In genomic region chr2:42084231-42084671, GRCh38 we compare ENCODE assay signal across 17 cellular contexts. TPM values are rescaled to one million over a fixed set of nuclear protein-coding genes. Genes with fewer than 3 reads are reported as not detected.
A peak's percentile ranks its signal among the peaks of the same experiment; 100 is the strongest.
DNase-seq lines count a peak whose midpoint lies in the region; ATAC-seq and TF ChIP-seq lines count a peak whose summit lies in the region.
"Had no signal": no experiment of that assay in that cellular context is flagged by ENCODE, and none has a peak within 500 bp of the region (broad histone marks: within the 10 kb centered on the region; RNA-seq: fewer than 3 reads in every experiment).

No MANE protein-coding gene starts in this region.

- POLR2A ChIA-PET in activated CD4-positive, alpha-beta T cell treated with anti-CD3 and anti-CD28 coated beads, Interleukin-2, amount 10 ng/mL, durations not matched to agents 7 days and 5 days (lab: Charles Lee) = no interaction called here

- H3K27ac ChIP-seq in body of pancreas (no peak overlapping the region), transverse colon (peak overlapping the region; percentile 25 to 53 (median 51))
- H3K27ac ChIP-seq: neutrophil, SK-N-MC, suprapubic skin had no signal

- no peak overlapping the region for H3K4me3 Mint-ChIP-seq in activated CD4-positive, alpha-beta T cell treated with anti-CD3 and anti-CD28 coated beads, Interleukin-2, amount 10 ng/mL, durations not matched to agents 7 days and 5 days
- H3K4me3 Mint-ChIP-seq: effector memory CD8-positive, alpha-beta T cell; immature natural killer cell had no signal

- H3K4me1 ChIP-seq in body of pancreas (peaks cover 11% of the 10 kb centered on the region), transverse colon (peaks cover 6 to 39% (median 17%) of the 10 kb centered on the region in 4 donors)

- ATAC-seq in body of pancreas = peak; percentile 33
- ATAC-seq: effector memory CD8-positive, alpha-beta T cell had no signal

- DNase-seq in HuH-7.5 (ENCODE audit: low spot score) (peak; percentile 47), body of pancreas (no peak), kidney glomerular epithelial cell (lab: John Stamatoyannopoulos, UW) (peak; percentile 4), transverse colon (no peak), NCI-H2227 (lab: John Stamatoyannopoulos, UW; ENCODE audit: unreplicated experiment) (no peak), KBM-7 (no peak), T-helper 1 cell (no peak)
- DNase-seq in activated CD4-positive, alpha-beta T cell treated with anti-CD3 and anti-CD28 coated beads, Interleukin-2, amount 10 ng/mL, durations not matched to agents 7 days and 5 days = no peak
- DNase-seq: activated CD4-positive, alpha-beta T cell treated with anti-CD3 and anti-CD28 coated beads, Interleukin-2, amount 50 U/mL, for 4 hours; activated naive CD4-positive, alpha-beta T cell treated with anti-CD3 and anti-CD28 coated beads, Interleukin-2, amount 50 U/mL, for 16 hours; effector memory CD8-positive, alpha-beta T cell; immature natural killer cell; NCI-H2171; stimulated activated CD4-positive, alpha-beta T cell treated with anti-CD3 and anti-CD28 coated beads, Interleukin-4, amount 100 ng/mL, for 4 hours had no signal

- 38% methylated on average over 5 to 6 of the region's 6 CpGs for WGBS in body of pancreas, 2 donors
- WGBS in transverse colon (ENCODE audit: low coverage in 1 of 2), 2 donors = 47% methylated on average over 6 of the region's 6 CpGs; no CpG with 5 or more reads in 1 of the 2 donors

- no peaks in the 10 kb centered on the region for H3K9me3 Mint-ChIP-seq in activated CD4-positive, alpha-beta T cell treated with anti-CD3 and anti-CD28 coated beads, Interleukin-2, amount 10 ng/mL, durations not matched to agents 7 days and 5 days
- H3K9me3 Mint-ChIP-seq: effector memory CD8-positive, alpha-beta T cell; immature natural killer cell had no signal

- TF ChIP-seq CTCF in body of pancreas (IDR thresholded peaks at IDR 0.05) = no peak
- TF ChIP-seq CTCF in transverse colon (IDR thresholded peaks at IDR 0.05) = no peak

- no peaks in the 10 kb centered on the region for H3K36me3 Mint-ChIP-seq in activated CD4-positive, alpha-beta T cell treated with anti-CD3 and anti-CD28 coated beads, Interleukin-2, amount 10 ng/mL, durations not matched to agents 7 days and 5 days (ENCODE audit: low read depth)
- H3K36me3 Mint-ChIP-seq: immature natural killer cell had no signal

- TF ChIP-seq EP300 in transverse colon (IDR thresholded peaks at IDR 0.05; ENCODE audit: low read depth) = no peak

- intact Hi-C loops in body of pancreas (cut with DNase I) = no loop called here
- intact Hi-C loops in transverse colon (cut with DNase I; ENCODE audit: low total_unique reads) = no loop called here

- H3K27me3 ChIP-seq in body of pancreas = no peaks in the 10 kb centered on the region
- H3K27me3 ChIP-seq in transverse colon = no peaks in the 10 kb centered on the region
- H3K27me3 ChIP-seq: suprapubic skin had no signal

- no peak overlapping the region for H3K27ac Mint-ChIP-seq in activated CD4-positive, alpha-beta T cell treated with anti-CD3 and anti-CD28 coated beads, Interleukin-2, amount 10 ng/mL, durations not matched to agents 7 days and 5 days

- H3K4me1 Mint-ChIP-seq in activated CD4-positive, alpha-beta T cell treated with anti-CD3 and anti-CD28 coated beads, Interleukin-2, amount 10 ng/mL, durations not matched to agents 7 days and 5 days = peaks cover 9% of the 10 kb centered on the region

- H3K4me3 ChIP-seq in body of pancreas (no peak overlapping the region), transverse colon (no peak overlapping the region)
- H3K4me3 ChIP-seq: SK-N-MC, suprapubic skin had no signal

- H3K36me3 ChIP-seq in body of pancreas (replicated peaks in 1 of 2; ENCODE audit: insufficient read depth in 1 of 2, low read depth in 2 of 2) = no peaks in the 10 kb centered on the region
- H3K36me3 ChIP-seq in transverse colon = no peaks in the 10 kb centered on the region
- H3K36me3 ChIP-seq: neutrophil, suprapubic skin had no signal

- H3K9me3 ChIP-seq in body of pancreas = no peaks in the 10 kb centered on the region
- H3K9me3 ChIP-seq in transverse colon = no peaks in the 10 kb centered on the region
- H3K9me3 ChIP-seq: neutrophil, suprapubic skin had no signal

- CTCF ChIA-PET in activated CD4-positive, alpha-beta T cell treated with anti-CD3 and anti-CD28 coated beads, Interleukin-2, amount 10 ng/mL, durations not matched to agents 7 days and 5 days (lab: Charles Lee) = interaction anchor here (1.3 to 1.7 kb wide), 2 partner anchors 215 to 231 kb away, joined by 3 to 5 read pairs; no protein-coding TSS in a partner anchor

- no peak for TF ChIP-seq POLR2A in body of pancreas (IDR thresholded peaks at IDR 0.05)
- TF ChIP-seq POLR2A in transverse colon (IDR thresholded peaks at IDR 0.05) = no peak

- H3K27me3 Mint-ChIP-seq in activated CD4-positive, alpha-beta T cell treated with anti-CD3 and anti-CD28 coated beads, Interleukin-2, amount 10 ng/mL, durations not matched to agents 7 days and 5 days = peaks cover 14% of the 10 kb centered on the region

- in situ Hi-C loops in transverse colon (cut with MboI; ENCODE audit: low pct_ligation_motif_present in 1 of 4, low pct_unique_long_range_greater_than_20kb in 1 of 4, low sequenced_read_pairs in 3 of 4) (loop anchor here in 3 of 4 donors (5.0 to 25.0 kb wide), 2 partner anchors 212 to 278 kb away; partner anchors contain the start of gene COX7A2L (in 1 of the 3)), KBM-7 (cut with MboI; ENCODE audit: low pct_unique_long_range_greater_than_20kb, low sequenced_read_pairs) (loop anchor here (10.0 to 25.0 kb wide), 2 partner anchors 209 to 253 kb away; no protein-coding TSS in a partner anchor)

RNA-seq across cellular contexts. Expression of gene PKDCC, which starts 36.4 kb away (rescaled TPM):
- total RNA-seq in body of pancreas = 10 to 100 TPM; 25.7 to 93.9 TPM
- total RNA-seq in transverse colon = 100 to 1,000 TPM in 1 of 4 donors, 10 to 100 TPM in 3; 60.6 to 108 (median 74.6) TPM
- total RNA-seq in activated CD4-positive, alpha-beta T cell treated with anti-CD3 and anti-CD28 coated beads, Interleukin-2, amount 10 ng/mL, durations not matched to agents 7 days and 5 days = not detected

Comparison
In these comparisons a context has a peak if more than half of its experiments do, and no peak if none do; other contexts are left out.
1. DNase-seq: peak in HuH-7.5 (single experiment) and kidney glomerular epithelial cell (single experiment); none in body of pancreas (0 of 4), transverse colon (single experiment), NCI-H2227 (single experiment), KBM-7 (single experiment), T-helper 1 cell (0 of 5) and activated CD4-positive, alpha-beta T cell treated with anti-CD3 and anti-CD28 coated beads, Interleukin-2, amount 10 ng/mL, durations not matched to agents 7 days and 5 days (single experiment).
2. H3K27ac ChIP-seq: peak in transverse colon (4 of 4); none in body of pancreas (0 of 4).
3. RNA of gene PKDCC, which starts 36.4 kb away (total RNA-seq): 25.7 to 93.9 TPM in body of pancreas and 60.6 to 108 TPM in transverse colon; not detected in activated CD4-positive, alpha-beta T cell treated with anti-CD3 and anti-CD28 coated beads, Interleukin-2, amount 10 ng/mL, durations not matched to agents 7 days and 5 days; every median in the first group is over 10 times any median in the second.